ENCODE assay signal across 22 cellular contexts in genomic region chr13:110268061-110268460, GRCh38. TPM values are rescaled to one million over a fixed set of nuclear protein-coding genes. Genes with fewer than 3 reads are reported as not detected.
DNase-seq lines count a peak whose midpoint lies in the region; ATAC-seq, FAIRE-seq and TF ChIP-seq lines count a peak whose summit lies in the region.
"Had no signal": no experiment of that assay in that cellular context is flagged by ENCODE, and none has a peak within 500 bp of the region (broad histone marks: within the 10 kb centered on the region; RNA-seq: fewer than 3 reads in every experiment).

No MANE protein-coding gene starts in this region.

- no peak for TF ChIP-seq POLR2A in GM12892 (IDR thresholded peaks at IDR 0.05; ENCODE audit: low read depth, low read length)

- H3K27ac ChIP-seq in ascending aorta = peak overlapping the region; percentile 40 to 79
- H3K27ac ChIP-seq: A549, C4-2B had no signal

- no peak overlapping the region for H3K4me3 ChIP-seq in ascending aorta
- H3K4me3 ChIP-seq: A549 had no signal

- H3K4me1 ChIP-seq in ascending aorta = peaks cover 12 to 79% of the 10 kb centered on the region in 2 donors
- H3K4me1 ChIP-seq: BE2C had no signal

- intact Hi-C loops in ascending aorta (cut with DNase I) = loop anchor here (5.0 kb wide), 1 partner anchor 34 kb away; no protein-coding TSS in a partner anchor

- no peak for FAIRE-seq in GM12892 (lab: Jason Lieb, UNC)
- FAIRE-seq: A549, G401.6, GM12891, GM19239, H1, HepG2, HTR-8/SVneo had no signal

- peaks cover 8 to 13% of the 10 kb centered on the region in 2 donors for H3K36me3 ChIP-seq in ascending aorta
- H3K36me3 ChIP-seq: BE2C had no signal

- no peaks in the 10 kb centered on the region for H3K27me3 ChIP-seq in ascending aorta

- H3K27me3 Mint-ChIP-seq in chondrocyte (ENCODE audit: low read depth) = no peaks in the 10 kb centered on the region

- H3K9me3 ChIP-seq in ascending aorta = no peaks in the 10 kb centered on the region
- H3K9me3 ChIP-seq: A549, BE2C had no signal

- TF ChIP-seq CTCF in ascending aorta (IDR thresholded peaks at IDR 0.05) = no peak
- TF ChIP-seq CTCF in chondrocyte (IDR thresholded peaks at IDR 0.05) = no peak

- H3K27ac Mint-ChIP-seq in chondrocyte (ENCODE audit: unreplicated experiment) = peak overlapping the region; percentile 75
- H3K27ac Mint-ChIP-seq in stimulated activated effector memory CD8-positive, alpha-beta T cell treated with anti-CD3 and anti-CD28 coated beads, Interleukin-12 subunit alpha, Interleukin-12 subunit beta, amount 100 ng/mL, for 72 hours = no peak overlapping the region
- H3K27ac Mint-ChIP-seq: CD4-positive, alpha-beta memory T cell; HFFc6 had no signal

- peaks cover 90% of the 10 kb centered on the region for H3K4me1 Mint-ChIP-seq in chondrocyte (ENCODE audit: low read depth)
- H3K4me1 Mint-ChIP-seq in stimulated activated effector memory CD8-positive, alpha-beta T cell treated with anti-CD3 and anti-CD28 coated beads, Interleukin-12 subunit alpha, Interleukin-12 subunit beta, amount 100 ng/mL, for 72 hours = no peaks in the 10 kb centered on the region
- H3K4me1 Mint-ChIP-seq: CD4-positive, alpha-beta memory T cell had no signal

- no peak overlapping the region for H3K4me3 Mint-ChIP-seq in chondrocyte (ENCODE audit: unreplicated experiment)
- no peak overlapping the region for H3K4me3 Mint-ChIP-seq in stimulated activated effector memory CD8-positive, alpha-beta T cell treated with anti-CD3 and anti-CD28 coated beads, Interleukin-12 subunit alpha, Interleukin-12 subunit beta, amount 100 ng/mL, for 72 hours
- H3K4me3 Mint-ChIP-seq: CD4-positive, alpha-beta memory T cell; HFFc6 had no signal

- H3K36me3 Mint-ChIP-seq in chondrocyte (ENCODE audit: low read depth) = peaks cover 20% of the 10 kb centered on the region
- no peaks in the 10 kb centered on the region for H3K36me3 Mint-ChIP-seq in stimulated activated effector memory CD8-positive, alpha-beta T cell treated with anti-CD3 and anti-CD28 coated beads, Interleukin-12 subunit alpha, Interleukin-12 subunit beta, amount 100 ng/mL, for 72 hours
- H3K36me3 Mint-ChIP-seq: CD4-positive, alpha-beta memory T cell had no signal

- no peaks in the 10 kb centered on the region for H3K9me3 Mint-ChIP-seq in chondrocyte (ENCODE audit: low read depth)
- H3K9me3 Mint-ChIP-seq in stimulated activated effector memory CD8-positive, alpha-beta T cell treated with anti-CD3 and anti-CD28 coated beads, Interleukin-12 subunit alpha, Interleukin-12 subunit beta, amount 100 ng/mL, for 72 hours = no peaks in the 10 kb centered on the region
- H3K9me3 Mint-ChIP-seq: CD4-positive, alpha-beta memory T cell; HFFc6 had no signal

- ATAC-seq in stimulated activated effector memory CD8-positive, alpha-beta T cell treated with anti-CD3 and anti-CD28 coated beads, Interleukin-12 subunit alpha, Interleukin-12 subunit beta, amount 100 ng/mL, for 72 hours = peak; percentile 25
- no peak for ATAC-seq in GM18867 (IDR thresholded peaks at IDR 0.05; ENCODE audit: unreplicated experiment)
- ATAC-seq: A549, HepG2 had no signal

- DNase-seq in ascending aorta (ENCODE audit: low spot score in 2 of 2) = peak in 1 of 2 donors; percentile 65
- DNase-seq in chondrocyte (ENCODE audit: low spot score) = no peak
- peak; percentile 41 for DNase-seq in islet precursor cell
- no peak for DNase-seq in stimulated activated effector memory CD8-positive, alpha-beta T cell treated with anti-CD3 and anti-CD28 coated beads, Interleukin-12 subunit alpha, Interleukin-12 subunit beta, amount 100 ng/mL, for 72 hours (ENCODE audit: low spot score in 2 of 2)
- DNase-seq in HuH-7.5 (ENCODE audit: low spot score) = no peak
- DNase-seq in GM12892 (ENCODE audit: insufficient read length) = no peak
- no peak for DNase-seq in NCI-H1048 (lab: John Stamatoyannopoulos, UW)
- DNase-seq: BE2C; CD4-positive, alpha-beta memory T cell; DMS79 treated with DMSO at 0.1 percent for 48 hours; EL; HCEC 1CT; HFFc6 had no signal

RNA-seq across cellular contexts. Expression of gene COL4A1, which starts 38.9 kb away (rescaled TPM):
- total RNA-seq in ascending aorta (756 TPM), chondrocyte (2,319 to 5,210 TPM (median 5,209 TPM) in 3 replicates)
- not detected for polyA plus RNA-seq in GM12892 (2012; ENCODE audit: missing spikeins)
- total RNA-seq: CD4-positive, alpha-beta memory T cell; HepG2 had no signal
- polyA plus RNA-seq: CD4-positive, alpha-beta memory T cell; HepG2 had no signal

RNA-seq across cellular contexts. Expression of gene COL4A2, which starts 39.0 kb away (rescaled TPM):
- 1,227 TPM for total RNA-seq in ascending aorta
- total RNA-seq in chondrocyte = 1,370 to 2,411 TPM (median 2,366 TPM) in 3 replicates
- 0.32 TPM for polyA plus RNA-seq in GM12892 (2012; ENCODE audit: missing spikeins)
- total RNA-seq: CD4-positive, alpha-beta memory T cell had no signal
- polyA plus RNA-seq: CD4-positive, alpha-beta memory T cell had no signal
